8 cellular contexts compared by ENCODE assay signal in genomic region chr3:113736548-113737089, GRCh38. TPM values are rescaled to one million over a fixed set of nuclear protein-coding genes. Genes with fewer than 3 reads are reported as not detected.
A peak's percentile ranks its signal among the peaks of the same experiment; 100 is the strongest.
DNase-seq lines count a peak whose midpoint lies in the region; ATAC-seq and TF ChIP-seq lines count a peak whose summit lies in the region.

No MANE protein-coding gene starts in this region.

- H4K20me1 ChIP-seq in neural progenitor cell (ENCODE audit: low read depth), result peaks cover 85% of the 10 kb centered on the region

- CTCF ChIA-PET in AG04450 (lab: Charles Lee) (interaction anchor here (0.6 to 3.0 kb wide), 48 partner anchors 9 to 676 kb away, joined by 3 to 44 read pairs (median 4); partner anchors contain the start of genes ATP6V1A, GRAMD1C and NAA50), activated B cell treated with CpG ODN at 0.5 μM for 24 hours (lab: Charles Lee) (interaction anchor here (0.6 to 5.9 kb wide), 23 partner anchors 9 to 419 kb away, joined by 3 to 49 read pairs (median 4); partner anchors contain the start of genes ATP6V1A and NAA50)

- H3K4me1 ChIP-seq in neural progenitor cell, result no peaks in the 10 kb centered on the region

- H3K4me3 Mint-ChIP-seq in activated B cell treated with CpG ODN at 0.5 μM for 24 hours (no peak overlapping the region), neural progenitor cell (no peak overlapping the region)

- H3K27me3 ChIP-seq in AG04450 (ENCODE audit: control insufficient read depth, insufficient read depth, low read length), result no peaks in the 10 kb centered on the region
- no peaks in the 10 kb centered on the region for H3K27me3 ChIP-seq in GM06990 (replicated peaks; ENCODE audit: control insufficient read depth, insufficient read depth, low read length)
- no peaks in the 10 kb centered on the region for H3K27me3 ChIP-seq in neural progenitor cell

- H3K27ac Mint-ChIP-seq in activated B cell treated with CpG ODN at 0.5 μM for 24 hours (peak overlapping the region; percentile 76), neural progenitor cell (no peak overlapping the region)

- POLR2A ChIA-PET in AG04450 (lab: Yijun Ruan, JAX), result interaction anchor here (1.0 kb wide), 2 partner anchors 9 to 10 kb away, joined by 3 to 5 read pairs; partner anchors contain the start of genes ATP6V1A and NAA50
- POLR2A ChIA-PET in activated B cell treated with CpG ODN at 0.5 μM for 24 hours (lab: Charles Lee), result interaction anchor here (0.6 to 1.8 kb wide), 4 partner anchors 9 to 588 kb away, joined by 3 to 32 read pairs (median 4); partner anchors contain the start of genes ATP6V1A and NAA50

- ATAC-seq in HG02870 (IDR thresholded peaks at IDR 0.05; ENCODE audit: unreplicated experiment) (peak; percentile 75), activated B cell treated with CpG ODN at 0.5 μM for 24 hours (ENCODE audit: low read depth) (peak; percentile 86)

- H2AFZ ChIP-seq in neural progenitor cell (replicated peaks), result no peak overlapping the region

- no peak overlapping the region for H3K27ac ChIP-seq in AG04450 (ENCODE audit: low read depth, low read length)
- H3K27ac ChIP-seq in neural progenitor cell, result no peak overlapping the region

- H3K4me3 ChIP-seq in AG04450 (ENCODE audit: low read depth, low read length), result no peak overlapping the region
- H3K4me3 ChIP-seq in GM06990 (replicated peaks; ENCODE audit: low read depth, low read length), result no peak overlapping the region
- H3K4me3 ChIP-seq in fibroblast of mammary gland (ENCODE audit: control insufficient read depth, low read depth, low read length), result no peak overlapping the region
- H3K4me3 ChIP-seq in neural progenitor cell, result no peak overlapping the region

- no peak overlapping the region for H3K4me2 ChIP-seq in neural progenitor cell

- peaks cover 10% of the 10 kb centered on the region for H3F3A ChIP-seq in neural progenitor cell (ENCODE audit: low read depth)

- H3K36me3 ChIP-seq in GM06990 (ENCODE audit: control insufficient read depth, insufficient read depth, low read length), result no peaks in the 10 kb centered on the region
- no peaks in the 10 kb centered on the region for H3K36me3 ChIP-seq in neural progenitor cell

- no peak overlapping the region for H3K9ac ChIP-seq in neural progenitor cell

- H3K9me3 ChIP-seq in AG04450 (ENCODE audit: control insufficient read depth, insufficient read depth, low read length) (no peaks in the 10 kb centered on the region), neural progenitor cell (ENCODE audit: low read depth) (no peaks in the 10 kb centered on the region)

- H3K27me3 Mint-ChIP-seq in activated B cell treated with CpG ODN at 0.5 μM for 24 hours, result no peaks in the 10 kb centered on the region
- no peaks in the 10 kb centered on the region for H3K27me3 Mint-ChIP-seq in neural progenitor cell (ENCODE audit: insufficient read depth, low read depth)

- no peaks in the 10 kb centered on the region for H3K9me3 Mint-ChIP-seq in activated B cell treated with CpG ODN at 0.5 μM for 24 hours
- H3K9me3 Mint-ChIP-seq in neural progenitor cell, result no peaks in the 10 kb centered on the region

- peak; percentile 43 for DNase-seq in AG04450 (ENCODE audit: low read depth, low spot score)
- peak; percentile 46 for DNase-seq in GM06990 (ENCODE audit: extremely low read depth, insufficient read length)
- peak; percentile 21 for DNase-seq in NCI-H2029 treated with DMSO at 0.1 percent for 48 hours (lab: John Stamatoyannopoulos, UW)
- no peak for DNase-seq in activated B cell treated with CpG ODN at 0.5 μM for 24 hours
- DNase-seq in fibroblast of mammary gland (ENCODE audit: low read depth), result peak; percentile 77
- peak; percentile 45 for DNase-seq in neural progenitor cell (ENCODE audit: low spot score)
- DNase-seq in HPDE6-E6E7 (ENCODE audit: extremely low spot score), result no peak

- peaks cover 40% of the 10 kb centered on the region for H3K4me1 Mint-ChIP-seq in activated B cell treated with CpG ODN at 0.5 μM for 24 hours
- H3K4me1 Mint-ChIP-seq in neural progenitor cell, result peaks cover 9% of the 10 kb centered on the region

- intact Hi-C loops in activated B cell treated with CpG ODN at 0.5 μM for 24 hours (cut with micrococcal nuclease), result loop anchor here (1.0 to 5.0 kb wide), 8 partner anchors 9 to 682 kb away; partner anchors contain the start of genes GRAMD1C and TIGIT

- TF ChIP-seq CTCF in AG04450 (IDR thresholded peaks at IDR 0.05; ENCODE audit: low read depth, low read length), result peak; percentile 64
- TF ChIP-seq CTCF in GM06990 (IDR thresholded peaks at IDR 0.05; ENCODE audit: insufficient read depth, low read length, poor library complexity, severe bottlenecking), result peak; percentile 49
- no peak for TF ChIP-seq CTCF in activated B cell treated with CpG ODN at 0.5 μM for 24 hours (IDR thresholded peaks at IDR 0.05)
- TF ChIP-seq CTCF in fibroblast of mammary gland (conservative IDR thresholded peaks at IDR 0.05; ENCODE audit: control insufficient read depth, insufficient read depth, low read depth, low read length), result peak; percentile 69
- peak; percentile 60 for TF ChIP-seq CTCF in neural progenitor cell (IDR thresholded peaks at IDR 0.05)

- peaks cover 100% of the 10 kb centered on the region for H3K79me2 ChIP-seq in neural progenitor cell (ENCODE audit: low read depth)

- H3K36me3 Mint-ChIP-seq in activated B cell treated with CpG ODN at 0.5 μM for 24 hours (ENCODE audit: low read depth) (peaks cover 25% of the 10 kb centered on the region), neural progenitor cell (peaks cover 7% of the 10 kb centered on the region)

RNA-seq across cellular contexts. Expression of gene NAA50, which starts 9.4 kb away (rescaled TPM):
- polyA plus RNA-seq in AG04450 (2011; rRNA removed), result 95.9 and 129 TPM in 2 replicates
- polyA minus RNA-seq in AG04450 (2011; rRNA and poly(A)+ RNA removed), result 34.9 and 66.2 TPM in 2 replicates
- total RNA-seq in activated B cell treated with CpG ODN at 0.5 μM for 24 hours (112 and 118 TPM in 2 replicates), neural progenitor cell (ENCODE audit: low replicate concordance) (191 and 208 TPM in 2 replicates)

RNA-seq across cellular contexts. Expression of gene ATP6V1A, which starts 10.2 kb away (rescaled TPM):
- polyA plus RNA-seq in AG04450 (2011; rRNA removed), result 64.4 and 83.0 TPM in 2 replicates
- polyA minus RNA-seq in AG04450 (2011; rRNA and poly(A)+ RNA removed), result 73.2 and 107 TPM in 2 replicates
- total RNA-seq in activated B cell treated with CpG ODN at 0.5 μM for 24 hours (49.3 and 49.9 TPM in 2 replicates), neural progenitor cell (ENCODE audit: low replicate concordance) (90.7 and 115 TPM in 2 replicates)

RNA-seq across cellular contexts. Expression of gene USF3, which starts 40.2 kb away (rescaled TPM):
- 11.7 and 15.4 TPM in 2 replicates for polyA plus RNA-seq in AG04450 (2011; rRNA removed)
- 26.2 and 34.6 TPM in 2 replicates for polyA minus RNA-seq in AG04450 (2011; rRNA and poly(A)+ RNA removed)
- total RNA-seq in activated B cell treated with CpG ODN at 0.5 μM for 24 hours (25.3 and 25.9 TPM in 2 replicates), neural progenitor cell (ENCODE audit: low replicate concordance) (11.5 and 15.3 TPM in 2 replicates)

Comparison
In these comparisons a context has a peak if more than half of its experiments do, and no peak if none do; other contexts are left out.
1. DNase-seq: peak in AG04450 (single experiment), GM06990 (single experiment), NCI-H2029 treated with DMSO at 0.1 percent for 48 hours (single experiment), fibroblast of mammary gland (single experiment) and neural progenitor cell (single experiment); none in activated B cell treated with CpG ODN at 0.5 μM for 24 hours (single experiment) and HPDE6-E6E7 (single experiment).